In genomic region chr1:243850368-243851128, GRCh38 we compare ENCODE assay signal across 8 cellular contexts. TPM values are rescaled to one million over a fixed set of nuclear protein-coding genes. Genes with fewer than 3 reads are reported as not detected.
A peak's percentile ranks its signal among the peaks of the same experiment; 100 is the strongest.
DNase-seq lines count a peak whose midpoint lies in the region; ATAC-seq and TF ChIP-seq lines count a peak whose summit lies in the region.

No MANE protein-coding gene starts in this region.

- no peaks in the 10 kb centered on the region for H3K9me3 ChIP-seq in AG04450 (ENCODE audit: control insufficient read depth, insufficient read depth, low read length)
- H3K9me3 ChIP-seq in liver (ENCODE audit: control insufficient read depth in 4 of 4, low read length in 3 of 4) = peaks cover 0 to 3% (median 0%) of the 10 kb centered on the region in 4 donors

- no peak for TF ChIP-seq RAD21 in liver (IDR thresholded peaks at IDR 0.05)

- H3K9ac ChIP-seq in liver (ENCODE audit: low read depth in 1 of 2, low read length in 2 of 2) = no peak overlapping the region

- POLR2A ChIA-PET in AG04450 (lab: Yijun Ruan, JAX) = interaction anchor here (1.0 kb wide), 1 partner anchor 215 kb away, joined by 4 read pairs; no protein-coding TSS in a partner anchor

- TF ChIP-seq CTCF in AG04450 (IDR thresholded peaks at IDR 0.05; ENCODE audit: low read depth, low read length) (no peak), liver (IDR thresholded peaks at IDR 0.05; ENCODE audit: low read depth, low read length, missing input control) (no peak)

- DNase-seq in AG04450 (ENCODE audit: low read depth, low spot score) (peak; percentile 36), NCI-H2227 treated with DMSO at 0.1 percent for 48 hours (lab: John Stamatoyannopoulos, UW) (peak; percentile 67), dedifferentiated amniotic fluid mesenchymal stem cell (ENCODE audit: extremely low spot score) (peak; percentile 79)
- DNase-seq in activated CD4-positive, alpha-beta T cell treated with anti-CD3 and anti-CD28 coated beads, Interleukin-2, amount 50 U/mL, for 24 hours (ENCODE audit: low read depth in 1 of 2, low spot score in 1 of 2) = peak; percentile 67 to 72
- DNase-seq in stimulated activated CD4-positive, alpha-beta T cell treated with anti-CD3 and anti-CD28 coated beads, Interleukin-2, amount 100 ng/mL, for 48 hours = peak; percentile 65 to 72

- ATAC-seq in GM18868 (IDR thresholded peaks at IDR 0.05; ENCODE audit: unreplicated experiment) (peak; percentile 61), HG03095 (IDR thresholded peaks at IDR 0.05; ENCODE audit: unreplicated experiment) (peak; percentile 49)

- CTCF ChIA-PET in AG04450 (lab: Charles Lee) = interaction anchor here (0.6 kb wide), 1 partner anchor 507 kb away, joined by 3 read pairs; no protein-coding TSS in a partner anchor

- no peaks in the 10 kb centered on the region for H3K27me3 ChIP-seq in AG04450 (ENCODE audit: control insufficient read depth, insufficient read depth, low read length)
- H3K27me3 ChIP-seq in liver (ENCODE audit: control insufficient read depth in 4 of 4, insufficient read depth in 4 of 4, low read length in 3 of 4) = peaks cover 0 to 18% (median 6%) of the 10 kb centered on the region in 4 donors

- WGBS in liver = 2% methylated on average over 94 of the region's 94 CpGs

- no peaks in the 10 kb centered on the region for H3K36me3 ChIP-seq in liver (ENCODE audit: control insufficient read depth in 4 of 4, insufficient read depth in 3 of 4, low read depth in 1 of 4, low read length in 3 of 4)

- H3K4me1 ChIP-seq in liver (ENCODE audit: control insufficient read depth in 4 of 4, insufficient read depth in 4 of 4, low read length in 3 of 4) = peaks cover 2 to 11% (median 5%) of the 10 kb centered on the region in 4 donors

- peak overlapping the region; percentile 73 for H3K4me3 ChIP-seq in AG04450 (ENCODE audit: low read depth, low read length)
- H3K4me3 ChIP-seq in liver (ENCODE audit: low read depth in 1 of 3, low read length in 3 of 3) = peak overlapping the region; percentile 14 to 84 (median 46)

- H3K27ac ChIP-seq in AG04450 (ENCODE audit: low read depth, low read length) (peak overlapping the region; percentile 69), liver (ENCODE audit: low read depth in 1 of 2, low read length in 2 of 2) (peak overlapping the region; percentile 79 to 84)

TF ChIP-seq in liver, 16 proteins besides CTCF, POLR2A, EP300 and RAD21:
- TF ChIP-seq ZBTB33 (IDR thresholded peaks at IDR 0.05) (peak; percentile 28), JUND (IDR thresholded peaks at IDR 0.05) (no peak)

RNA-seq across cellular contexts. Expression of gene AKT3, which starts 0.5 kb away (rescaled TPM):
- polyA plus RNA-seq in AG04450 (2011; rRNA removed) (25.9 and 34.9 TPM in 2 replicates), liver (1 to 10 TPM; 1.7 to 2.4 TPM)
- polyA minus RNA-seq in AG04450 (2011; rRNA and poly(A)+ RNA removed) = 25.0 and 39.4 TPM in 2 replicates
- 1 to 10 TPM; 3.2 to 7.6 TPM for total RNA-seq in liver

Comparison
In these comparisons a context has a peak if more than half of its experiments do, and no peak if none do; other contexts are left out.
1. Peak in every context shown above with its lines: DNase-seq, ATAC-seq, H3K4me3 ChIP-seq and H3K27ac ChIP-seq.